In genomic region chr10:91662993-91663392, GRCh38 we compare ENCODE assay signal across 35 cellular contexts.
"Had no signal": no experiment of that assay in that cellular context is flagged by ENCODE, and none has a peak within 500 bp of the region (broad histone marks: within the 10 kb centered on the region; RNA-seq: fewer than 3 reads in every experiment).

No MANE protein-coding gene starts in this region.

- H3K36me3 ChIP-seq: MG63 had no signal

- H3K9me3 ChIP-seq: MG63 had no signal

- DNase-seq: Kasumi-1, MG63, MM.1S, MV-4-11, NCI-H1048, NCI-H1092, NCI-H1092 treated with DMSO at 0.1 percent for 48 hours, NCI-H1105, NCI-H1105 treated with DMSO at 0.1 percent for 48 hours, NCI-H1417, NCI-H1417 treated with DMSO at 0.1 percent for 48 hours, NCI-H1436, NCI-H1436 treated with DMSO at 0.1 percent for 48 hours, NCI-H146, NCI-H1694, NCI-H1694 treated with DMSO at 0.1 percent for 48 hours, NCI-H187, NCI-H187 treated with DMSO at 0.1 percent for 48 hours, NCI-H1930, NCI-H2029, NCI-H2029 treated with DMSO at 0.1 percent for 48 hours, NCI-H2081, NCI-H2081 treated with DMSO at 0.1 percent for 48 hours, NCI-H2107, NCI-H2171, NCI-H2171 treated with DMSO at 0.1 percent for 48 hours, NCI-H2227 treated with DMSO at 0.1 percent for 48 hours, NCI-H226, NCI-H345, NCI-H446, NCI-H446 treated with DMSO at 0.1 percent for 48 hours, NCI-H510A, NCI-H510A treated with DMSO at 0.1 percent for 48 hours, NCI-H524, NCI-H524 treated with DMSO at 0.1 percent for 48 hours had no signal

- H3K27me3 ChIP-seq: MG63 had no signal

- H3K4me3 ChIP-seq: MG63 had no signal
